Comparison of ENCODE assay signal across 15 cellular contexts in the genomic region with DNA sequence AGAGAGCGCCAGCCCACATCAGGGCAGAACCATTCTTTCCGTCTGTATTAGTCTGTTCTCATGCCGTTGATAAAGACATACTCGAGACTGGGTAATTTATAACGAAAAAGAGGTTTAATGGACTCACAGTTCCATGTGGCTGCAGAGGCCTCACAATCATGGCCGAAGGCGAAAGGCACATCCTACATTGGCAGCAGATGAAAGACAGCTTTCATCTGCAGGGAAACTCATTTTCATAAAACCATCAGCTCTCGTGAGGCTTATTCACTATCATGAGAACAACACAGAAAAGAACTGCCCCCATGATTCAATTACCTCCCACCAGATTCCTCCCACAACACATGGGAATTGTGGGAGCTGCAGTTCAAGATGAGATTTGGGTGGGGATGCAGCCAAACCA. TPM values are rescaled to one million over a fixed set of nuclear protein-coding genes. Genes with fewer than 3 reads are reported as not detected.
DNase-seq lines count a peak whose midpoint lies in the region; ATAC-seq and TF ChIP-seq lines count a peak whose summit lies in the region.
"Had no signal": no experiment of that assay in that cellular context is flagged by ENCODE, and none has a peak within 500 bp of the region (broad histone marks: within the 10 kb centered on the region; RNA-seq: fewer than 3 reads in every experiment).

No MANE protein-coding gene starts in this region.

- no peaks in the 10 kb centered on the region for H3K9me3 ChIP-seq in HEK293 (ENCODE audit: control insufficient read depth, insufficient read depth, low read depth, low read length)
- no peaks in the 10 kb centered on the region for H3K9me3 ChIP-seq in psoas muscle
- H3K9me3 ChIP-seq: BE2C, HAP-1 had no signal

- WGBS in psoas muscle, 3 donors = 91 to 92% (median 92%) methylated on average over 8 of the region's 8 CpGs

- TF ChIP-seq CTCF in HEK293 (tag by site-specific recombination; IDR thresholded peaks at IDR 0.05) (no peak), fibroblast of mammary gland (conservative IDR thresholded peaks at IDR 0.05; ENCODE audit: control insufficient read depth, insufficient read depth, low read depth, low read length) (no peak), psoas muscle (IDR thresholded peaks at IDR 0.05) (no peak)

- no peaks in the 10 kb centered on the region for H3K27me3 ChIP-seq in psoas muscle (ENCODE audit: insufficient read depth in 3 of 3, low read length in 2 of 3)
- H3K27me3 ChIP-seq: BE2C had no signal

- H3K36me3 ChIP-seq in HEK293 (ENCODE audit: control insufficient read depth in 2 of 2, insufficient read depth in 1 of 2, low read length in 2 of 2) (no peaks in the 10 kb centered on the region), psoas muscle (ENCODE audit: insufficient read depth in 1 of 2, low read depth in 1 of 2) (no peaks in the 10 kb centered on the region)
- H3K36me3 ChIP-seq: BE2C, HAP-1 had no signal

- peak; percentile 8 for DNase-seq in fibroblast of mammary gland (ENCODE audit: low read depth)
- no peak for DNase-seq in psoas muscle
- DNase-seq in superior temporal gyrus (ENCODE audit: extremely low spot score) = peak; percentile 51
- no peak for DNase-seq in stimulated activated naive CD4-positive, alpha-beta T cell (lab: John Stamatoyannopoulos, UW)
- DNase-seq: BE2C; C1 segment of cervical spinal cord; CD4-positive, CD25-positive, alpha-beta regulatory T cell; CD8-positive, alpha-beta memory T cell; COR-L47; DMS 273 treated with DMSO at 0.1 percent for 48 hours had no signal

- POLR2A ChIA-PET in HEK293 (lab: Yijun Ruan, JAX) = no interaction called here

- H3K4me3 ChIP-seq in HEK293 (ENCODE audit: low read depth, low read length) (no peak overlapping the region), fibroblast of mammary gland (ENCODE audit: control insufficient read depth, low read depth, low read length) (no peak overlapping the region), psoas muscle (no peak overlapping the region)
- H3K4me3 ChIP-seq: HAP-1 had no signal

- intact Hi-C loops in psoas muscle (cut with DNase I) = loop anchor here in 1 of 2 donors (10.0 kb wide), 1 partner anchor 252 kb away; the partner anchor contains the start of gene TMEM38B

- H3K4me1 ChIP-seq in HEK293 (ENCODE audit: control insufficient read depth, insufficient read depth, low read length) = no peaks in the 10 kb centered on the region
- H3K4me1 ChIP-seq in psoas muscle = peaks cover 67% of the 10 kb centered on the region

- CTCF ChIA-PET in HEK293 (lab: Yijun Ruan, JAX) = no interaction called here

- ATAC-seq in psoas muscle (no peak), GM21390 (IDR thresholded peaks at IDR 0.05; ENCODE audit: unreplicated experiment) (no peak), GM21367 (IDR thresholded peaks at IDR 0.05; ENCODE audit: unreplicated experiment) (no peak)

- H3K27ac ChIP-seq in HEK293 (ENCODE audit: extremely low read depth, low read depth, low read length) (no peak overlapping the region), psoas muscle (peak overlapping the region; percentile 89)
- H3K27ac ChIP-seq: HL-60 had no signal

TF ChIP-seq in HEK293, 187 proteins besides CTCF, POLR2A, EP300 and RAD21:
- peak; percentile 37; the same call in 1 of the 2 replicates for TF ChIP-seq EGR2 (tag by site-specific recombination; IDR thresholded peaks at IDR 0.05; ENCODE audit: low read depth)
- peak; percentile 64 for TF ChIP-seq ZFHX2 (tag by site-specific recombination; conservative IDR thresholded peaks at IDR 0.05)
- TF ChIP-seq FEZF1 (tag by site-specific recombination; IDR thresholded peaks at IDR 0.05) = no peak

RNA-seq across cellular contexts. Expression of gene FSD1L, which starts 4.7 kb away (rescaled TPM):
- total RNA-seq in psoas muscle = 10 to 100 TPM; 17.0 to 28.6 (median 21.7) TPM
- 10 to 100 TPM in 1 of 3 donors, 1 to 10 TPM in 2; 5.0 to 15.7 (median 7.0) TPM for polyA plus RNA-seq in psoas muscle

Comparison
In these comparisons a context has a peak if more than half of its experiments do, and no peak if none do; other contexts are left out.
1. DNase-seq: peak in fibroblast of mammary gland (single experiment) and superior temporal gyrus (single experiment); none in psoas muscle (0 of 2) and stimulated activated naive CD4-positive, alpha-beta T cell (0 of 6).